2 cellular contexts compared by ENCODE assay signal in genomic region chr1:21517660-21518480, GRCh38.
A peak's percentile ranks its signal among the peaks of the same experiment; 100 is the strongest.
TF ChIP-seq lines count a peak whose summit lies in the region.

No MANE protein-coding gene starts in this region.

TF ChIP-seq in HepG2, 621 proteins besides CTCF, POLR2A, EP300 and RAD21:
- TF ChIP-seq E2F1 (CRISPR knock-in tag; IDR thresholded peaks at IDR 0.05) (no peak), PATZ1 (CRISPR knock-in tag; IDR thresholded peaks at IDR 0.05) (no peak), KLF11 (CRISPR knock-in tag; IDR thresholded peaks at IDR 0.05) (no peak), ZNF768 (CRISPR knock-in tag; IDR thresholded peaks at IDR 0.05) (peak; percentile 77)

TF ChIP-seq in SK-N-SH treated with all-trans-retinoic acid at 6 μM for 48 hours, 23 proteins besides CTCF, POLR2A, EP300 and RAD21 (continued from another document):
- TF ChIP-seq POU6F1 (CRISPR knock-in tag; IDR thresholded peaks at IDR 0.05; ENCODE audit: borderline replicate concordance, low read depth) (no peak), BACH2 (CRISPR knock-in tag; IDR thresholded peaks at IDR 0.05; ENCODE audit: borderline replicate concordance) (no peak), GLIS3 (CRISPR knock-in tag; IDR thresholded peaks at IDR 0.05) (no peak), CREB5 (CRISPR knock-in tag; IDR thresholded peaks at IDR 0.05; ENCODE audit: low read depth) (no peak), ZNF70 (CRISPR knock-in tag; IDR thresholded peaks at IDR 0.05) (no peak)
TF ChIP-seq in SK-N-SH treated with all-trans-retinoic acid at 6 μM for 48 hours: peak in this region for 0.
